32 cellular contexts compared by ENCODE assay signal in genomic region chr21:29604096-29604495, GRCh38.
"Had no signal": no experiment of that assay in that cellular context is flagged by ENCODE, and none has a peak within 500 bp of the region (broad histone marks: within the 10 kb centered on the region; RNA-seq: fewer than 3 reads in every experiment).

No MANE protein-coding gene starts in this region.

- DNase-seq: naive thymus-derived CD8-positive, alpha-beta T cell; nephron progenitor cell; nucleus accumbens; ovary; posterior cingulate gyrus; psoas muscle; right cardiac atrium; right lobe of liver; sigmoid colon; small intestine; stimulated activated CD4-positive, alpha-beta T cell treated with anti-CD3 and anti-CD28 coated beads, Interleukin-12 subunit alpha, Interleukin-12 subunit beta, amount 100 ng/mL, for 4 hours; stimulated activated CD4-positive, alpha-beta T cell treated with anti-CD3 and anti-CD28 coated beads, Interleukin-1b, Interleukin-23, amount 100 ng/mL, for 48 hours; stimulated activated CD4-positive, alpha-beta T cell treated with anti-CD3 and anti-CD28 coated beads, Interleukin-4, amount 100 ng/mL, for 1 hour; stimulated activated CD4-positive, alpha-beta T cell treated with anti-CD3 and anti-CD28 coated beads, Interleukin-4, amount 100 ng/mL, for 4 hours; stimulated activated CD8-positive, alpha-beta memory T cell treated with anti-CD3 and anti-CD28 coated beads, Interleukin-4, amount 100 ng/mL, for 48 hours; stimulated activated naive CD4-positive, alpha-beta T cell; stimulated activated naive CD8-positive, alpha-beta T cell treated with anti-CD3 and anti-CD28 coated beads, Interleukin-15, amount 100 ng/mL, for 72 hours; stimulated activated naive CD8-positive, alpha-beta T cell treated with anti-CD3 and anti-CD28 coated beads, Interleukin-15, Interleukin-2, amounts not matched to agents 100 U/mL and 50 U/mL, for 24 hours; substantia nigra; testis; tibial artery; transverse colon; upper lobe of right lung; uterus had no signal

- H3K36me3 ChIP-seq: neutrophil, ovary, right lobe of liver, sigmoid colon, suprapubic skin, tibial artery, transverse colon, upper lobe of right lung, uterus had no signal

- H3K27ac ChIP-seq: neutrophil, ovary, parathyroid adenoma, psoas muscle, right lobe of liver, sigmoid colon, suprapubic skin, testis, tibial artery, transverse colon, upper lobe of right lung, uterus had no signal

- H3K9ac ChIP-seq: parathyroid adenoma had no signal

- H3K4me3 Mint-ChIP-seq: naive thymus-derived CD8-positive, alpha-beta T cell; natural killer cell treated with Interleukin-12 subunit alpha and Interleukin-12 subunit beta and Interleukin-15 and Interleukin-18, amount 100 ng/mL, for 72 hours; nephron progenitor cell; neural crest cell; stimulated activated memory B cell treated with anti-CD40 and anti-IgM and Interleukin-4, amounts not matched to agents 10 μg/mL and 1 μg/mL and 100 μg/mL, for 72 hours; stimulated activated naive CD8-positive, alpha-beta T cell treated with anti-CD3 and anti-CD28 coated beads, Interleukin-15, amount 100 ng/mL, for 72 hours; type B pancreatic cell had no signal

- H3K4me1 ChIP-seq: parathyroid adenoma, psoas muscle, right lobe of liver, sigmoid colon, suprapubic skin, testis, tibial artery, transverse colon, upper lobe of right lung, uterus had no signal

- H3K4me3 ChIP-seq: ovary, psoas muscle, right lobe of liver, sigmoid colon, suprapubic skin, testis, tibial artery, transverse colon, upper lobe of right lung, uterus had no signal

- FAIRE-seq: small intestine had no signal

- ATAC-seq: naive thymus-derived CD8-positive, alpha-beta T cell; natural killer cell treated with Interleukin-12 subunit alpha and Interleukin-12 subunit beta and Interleukin-15 and Interleukin-18, amount 100 ng/mL, for 72 hours; psoas muscle; right cardiac atrium; right lobe of liver; stimulated activated memory B cell treated with anti-CD40 and anti-IgM and Interleukin-4, amounts not matched to agents 10 μg/mL and 1 μg/mL and 100 μg/mL, for 72 hours; stimulated activated naive CD8-positive, alpha-beta T cell treated with anti-CD3 and anti-CD28 coated beads, Interleukin-15, amount 100 ng/mL, for 72 hours; stimulated activated naive CD8-positive, alpha-beta T cell treated with anti-CD3 and anti-CD28 coated beads, Interleukin-15, Interleukin-2, amounts not matched to agents 100 U/mL and 50 U/mL, for 24 hours; upper lobe of right lung had no signal

- H3K27ac Mint-ChIP-seq: naive thymus-derived CD8-positive, alpha-beta T cell; natural killer cell treated with Interleukin-12 subunit alpha and Interleukin-12 subunit beta and Interleukin-15 and Interleukin-18, amount 100 ng/mL, for 72 hours; nephron progenitor cell; progenitor cell of endocrine pancreas; stimulated activated memory B cell treated with anti-CD40 and anti-IgM and Interleukin-4, amounts not matched to agents 10 μg/mL and 1 μg/mL and 100 μg/mL, for 72 hours; stimulated activated naive CD8-positive, alpha-beta T cell treated with anti-CD3 and anti-CD28 coated beads, Interleukin-15, amount 100 ng/mL, for 72 hours; type B pancreatic cell had no signal

- H3K9me3 ChIP-seq: neutrophil, ovary, psoas muscle, right lobe of liver, sigmoid colon, suprapubic skin, testis, tibial artery, transverse colon, upper lobe of right lung, uterus had no signal

- H3K36me3 Mint-ChIP-seq: natural killer cell treated with Interleukin-12 subunit alpha and Interleukin-12 subunit beta and Interleukin-15 and Interleukin-18, amount 100 ng/mL, for 72 hours; stimulated activated memory B cell treated with anti-CD40 and anti-IgM and Interleukin-4, amounts not matched to agents 10 μg/mL and 1 μg/mL and 100 μg/mL, for 72 hours; type B pancreatic cell had no signal

- H3K27me3 ChIP-seq: neutrophil, ovary, right lobe of liver, sigmoid colon, suprapubic skin, testis, tibial artery, transverse colon, upper lobe of right lung, uterus had no signal

- H3K27me3 Mint-ChIP-seq: naive thymus-derived CD8-positive, alpha-beta T cell; natural killer cell treated with Interleukin-12 subunit alpha and Interleukin-12 subunit beta and Interleukin-15 and Interleukin-18, amount 100 ng/mL, for 72 hours; progenitor cell of endocrine pancreas; stimulated activated memory B cell treated with anti-CD40 and anti-IgM and Interleukin-4, amounts not matched to agents 10 μg/mL and 1 μg/mL and 100 μg/mL, for 72 hours; stimulated activated naive CD8-positive, alpha-beta T cell treated with anti-CD3 and anti-CD28 coated beads, Interleukin-15, amount 100 ng/mL, for 72 hours; type B pancreatic cell had no signal

- H2AFZ ChIP-seq: parathyroid adenoma had no signal

- H3K4me1 Mint-ChIP-seq: naive thymus-derived CD8-positive, alpha-beta T cell; nephron progenitor cell; stimulated activated memory B cell treated with anti-CD40 and anti-IgM and Interleukin-4, amounts not matched to agents 10 μg/mL and 1 μg/mL and 100 μg/mL, for 72 hours; stimulated activated naive CD8-positive, alpha-beta T cell treated with anti-CD3 and anti-CD28 coated beads, Interleukin-15, amount 100 ng/mL, for 72 hours had no signal

- H3K79me2 ChIP-seq: parathyroid adenoma had no signal

- H3K9me3 Mint-ChIP-seq: nephron progenitor cell, neural crest cell, type B pancreatic cell had no signal
